In the genomic region with DNA sequence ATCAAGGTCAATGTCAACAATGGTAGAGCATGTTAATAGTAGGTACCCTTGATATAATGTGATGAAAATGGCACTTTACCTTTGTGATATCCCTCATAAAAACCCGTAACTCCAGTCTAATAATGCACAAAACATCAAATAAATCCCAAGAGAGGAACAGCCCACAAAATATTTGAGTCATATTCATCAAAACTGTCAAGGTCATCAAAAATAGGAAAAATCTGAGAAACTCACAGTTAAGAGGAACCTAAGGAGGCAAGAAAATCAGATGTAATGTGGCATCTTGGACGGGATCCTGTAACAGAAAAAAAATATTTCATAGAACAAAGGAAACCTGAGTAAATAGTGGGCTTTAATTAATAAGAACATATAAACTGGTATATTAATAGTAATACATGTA, we compare ENCODE assay signal across 8 cellular contexts.
"Had no signal": no experiment of that assay in that cellular context is flagged by ENCODE, and none has a peak within 500 bp of the region (broad histone marks: within the 10 kb centered on the region; RNA-seq: fewer than 3 reads in every experiment).

No MANE protein-coding gene starts in this region.

- FAIRE-seq: H1, H54, HTR-8/SVneo had no signal

- H3K4me3 ChIP-seq: GM23338 had no signal

- H3K9ac ChIP-seq: KMS-11 had no signal

- H3K27ac ChIP-seq: KMS-11 had no signal

- ATAC-seq: GM23338 had no signal

- H2AFZ ChIP-seq: GM23338 had no signal

- H3K4me2 ChIP-seq: GM23338, KMS-11 had no signal

- DNase-seq: H9, HCEC 1CT, KBM-7 had no signal
